In the genomic region with DNA sequence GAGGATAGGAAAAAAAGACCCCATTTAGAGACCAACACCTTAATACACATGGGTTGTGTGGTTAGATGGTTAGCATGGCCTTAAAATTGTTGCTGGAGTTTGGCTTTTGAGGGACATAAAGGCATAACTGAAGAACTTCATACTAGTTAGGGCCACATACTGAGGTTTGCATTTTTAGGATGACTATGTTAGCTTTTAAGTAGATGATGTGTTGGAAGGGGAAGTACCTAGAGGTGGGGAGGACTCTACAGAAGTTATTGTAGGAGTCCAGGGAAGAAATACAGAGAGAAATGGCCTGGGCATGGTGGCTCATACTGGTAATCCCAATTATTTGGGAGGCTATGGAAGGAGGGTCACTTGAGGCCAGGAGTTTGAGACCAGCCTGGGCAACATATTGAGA, we compare ENCODE assay signal across 15 cellular contexts. TPM values are rescaled to one million over a fixed set of nuclear protein-coding genes. Genes with fewer than 3 reads are reported as not detected.
A peak's percentile ranks its signal among the peaks of the same experiment; 100 is the strongest.
DNase-seq lines count a peak whose midpoint lies in the region; ATAC-seq and TF ChIP-seq lines count a peak whose summit lies in the region.
"Had no signal": no experiment of that assay in that cellular context is flagged by ENCODE, and none has a peak within 500 bp of the region (broad histone marks: within the 10 kb centered on the region; RNA-seq: fewer than 3 reads in every experiment).

No MANE protein-coding gene starts in this region.

- H3K27ac Mint-ChIP-seq in activated naive CD4-positive, alpha-beta T cell treated with anti-CD3 and anti-CD28 coated beads, Interleukin-2, amount 50 U/mL, for 72 hours, result no peak overlapping the region
- H3K27ac Mint-ChIP-seq in activated naive CD4-positive, alpha-beta T cell treated with anti-CD3 and anti-CD28 coated beads for 36 hours, result no peak overlapping the region
- H3K27ac Mint-ChIP-seq in activated T-helper 2 cell treated with anti-CD3 and anti-CD28 coated beads, Interferon-gamma antibody, Interleukin-2, Interleukin-4, amounts not matched to agents 10 μg/mL and 5 μg/mL and 100 μg/mL, durations not matched to agents 14 hours and 24 hours and 36 hours, result peak overlapping the region; percentile 50
- H3K27ac Mint-ChIP-seq in stimulated activated naive B cell treated with anti-CD40 and anti-IgM and Interleukin-4, amounts not matched to agents 10 μg/mL and 1 μg/mL and 100 μg/mL, for 72 hours, result peak overlapping the region; percentile 87
- H3K27ac Mint-ChIP-seq: CD4-positive, alpha-beta T cell had no signal

- TF ChIP-seq CTCF in brain microvascular endothelial cell (IDR thresholded peaks at IDR 0.05; ENCODE audit: low read depth, low read length, missing control alignments), result no peak

- in situ Hi-C loops in brain microvascular endothelial cell (cut with HindIII; ENCODE audit: low pct_ligation_motif_present, low sequenced_read_pairs), result no loop called here

- H3K4me1 Mint-ChIP-seq in activated naive CD4-positive, alpha-beta T cell treated with anti-CD3 and anti-CD28 coated beads for 36 hours (ENCODE audit: low read depth), result no peaks in the 10 kb centered on the region
- H3K4me1 Mint-ChIP-seq in activated T-helper 2 cell treated with anti-CD3 and anti-CD28 coated beads, Interferon-gamma antibody, Interleukin-2, Interleukin-4, amounts not matched to agents 10 μg/mL and 5 μg/mL and 100 μg/mL, durations not matched to agents 14 hours and 24 hours and 36 hours (ENCODE audit: low read depth), result peaks cover 79% of the 10 kb centered on the region
- H3K4me1 Mint-ChIP-seq in stimulated activated naive B cell treated with anti-CD40 and anti-IgM and Interleukin-4, amounts not matched to agents 10 μg/mL and 1 μg/mL and 100 μg/mL, for 72 hours, result peaks cover 81 to 96% of the 10 kb centered on the region in 2 donors

- ATAC-seq in activated naive CD4-positive, alpha-beta T cell treated with anti-CD3 and anti-CD28 coated beads, Interleukin-2, amount 50 U/mL, for 72 hours, result peak; percentile 56 to 60
- peak; percentile 42 for ATAC-seq in HG02610 (IDR thresholded peaks at IDR 0.05; ENCODE audit: unreplicated experiment)
- ATAC-seq in stimulated activated naive B cell treated with anti-CD40 and anti-IgM and Interleukin-4, amounts not matched to agents 10 μg/mL and 1 μg/mL and 100 μg/mL, for 72 hours (replicated peaks), result peak; percentile 58 to 60

- no peak overlapping the region for H3K27ac ChIP-seq in brain microvascular endothelial cell
- H3K27ac ChIP-seq: KMS-11 had no signal

- CTCF ChIA-PET in activated naive CD4-positive, alpha-beta T cell treated with anti-CD3 and anti-CD28 coated beads for 36 hours (lab: Charles Lee), result no interaction called here

- H3K9me3 Mint-ChIP-seq in activated naive CD4-positive, alpha-beta T cell treated with anti-CD3 and anti-CD28 coated beads, Interleukin-2, amount 50 U/mL, for 72 hours, result peaks cover 0 to 10% of the 10 kb centered on the region in 2 donors
- H3K9me3 Mint-ChIP-seq in activated naive CD4-positive, alpha-beta T cell treated with anti-CD3 and anti-CD28 coated beads for 36 hours, result peaks cover 6% of the 10 kb centered on the region
- peaks cover 45% of the 10 kb centered on the region for H3K9me3 Mint-ChIP-seq in activated T-helper 2 cell treated with anti-CD3 and anti-CD28 coated beads, Interferon-gamma antibody, Interleukin-2, Interleukin-4, amounts not matched to agents 10 μg/mL and 5 μg/mL and 100 μg/mL, durations not matched to agents 14 hours and 24 hours and 36 hours
- peaks cover 18 to 33% of the 10 kb centered on the region in 2 donors for H3K9me3 Mint-ChIP-seq in stimulated activated naive B cell treated with anti-CD40 and anti-IgM and Interleukin-4, amounts not matched to agents 10 μg/mL and 1 μg/mL and 100 μg/mL, for 72 hours
- H3K9me3 Mint-ChIP-seq: CD4-positive, alpha-beta T cell had no signal

- DNase-seq in activated naive CD4-positive, alpha-beta T cell treated with anti-CD3 and anti-CD28 coated beads, Interleukin-2, amount 50 U/mL, for 72 hours (ENCODE audit: low spot score in 2 of 2), result no peak
- no peak for DNase-seq in activated naive CD4-positive, alpha-beta T cell treated with anti-CD3 and anti-CD28 coated beads for 36 hours
- DNase-seq in activated T-helper 2 cell treated with anti-CD3 and anti-CD28 coated beads, Interferon-gamma antibody, Interleukin-2, Interleukin-4, amounts not matched to agents 10 μg/mL and 5 μg/mL and 100 μg/mL, durations not matched to agents 14 hours and 24 hours and 36 hours (ENCODE audit: low spot score), result no peak
- no peak for DNase-seq in stimulated activated naive B cell treated with anti-CD40 and anti-IgM and Interleukin-4, amounts not matched to agents 10 μg/mL and 1 μg/mL and 100 μg/mL, for 72 hours
- no peak for DNase-seq in brain microvascular endothelial cell
- no peak for DNase-seq in HK-2 (ENCODE audit: unreplicated experiment)
- DNase-seq in NCI-H345 (lab: John Stamatoyannopoulos, UW), result no peak
- DNase-seq: Calu3; CD4-positive, alpha-beta T cell; NCI-H187 treated with DMSO at 0.1 percent for 48 hours; SHP77 treated with DMSO at 0.1 percent for 48 hours had no signal

- H3K36me3 ChIP-seq in brain microvascular endothelial cell (replicated peaks), result no peaks in the 10 kb centered on the region

- H3K4me3 ChIP-seq in brain microvascular endothelial cell (ENCODE audit: low read depth, low read length), result no peak overlapping the region

- peaks cover 5% of the 10 kb centered on the region for H3K27me3 Mint-ChIP-seq in activated naive CD4-positive, alpha-beta T cell treated with anti-CD3 and anti-CD28 coated beads for 36 hours (ENCODE audit: low read depth)
- H3K27me3 Mint-ChIP-seq in activated T-helper 2 cell treated with anti-CD3 and anti-CD28 coated beads, Interferon-gamma antibody, Interleukin-2, Interleukin-4, amounts not matched to agents 10 μg/mL and 5 μg/mL and 100 μg/mL, durations not matched to agents 14 hours and 24 hours and 36 hours (ENCODE audit: low read depth), result no peaks in the 10 kb centered on the region
- no peaks in the 10 kb centered on the region for H3K27me3 Mint-ChIP-seq in stimulated activated naive B cell treated with anti-CD40 and anti-IgM and Interleukin-4, amounts not matched to agents 10 μg/mL and 1 μg/mL and 100 μg/mL, for 72 hours
- H3K27me3 Mint-ChIP-seq: CD4-positive, alpha-beta T cell had no signal

- no peaks in the 10 kb centered on the region for H3K36me3 Mint-ChIP-seq in activated naive CD4-positive, alpha-beta T cell treated with anti-CD3 and anti-CD28 coated beads, Interleukin-2, amount 50 U/mL, for 72 hours
- H3K36me3 Mint-ChIP-seq in activated naive CD4-positive, alpha-beta T cell treated with anti-CD3 and anti-CD28 coated beads for 36 hours (ENCODE audit: low read depth), result no peaks in the 10 kb centered on the region
- peaks cover 66% of the 10 kb centered on the region for H3K36me3 Mint-ChIP-seq in activated T-helper 2 cell treated with anti-CD3 and anti-CD28 coated beads, Interferon-gamma antibody, Interleukin-2, Interleukin-4, amounts not matched to agents 10 μg/mL and 5 μg/mL and 100 μg/mL, durations not matched to agents 14 hours and 24 hours and 36 hours (ENCODE audit: low read depth)
- peaks cover 48 to 66% of the 10 kb centered on the region in 2 donors for H3K36me3 Mint-ChIP-seq in stimulated activated naive B cell treated with anti-CD40 and anti-IgM and Interleukin-4, amounts not matched to agents 10 μg/mL and 1 μg/mL and 100 μg/mL, for 72 hours

- intact Hi-C loops in activated naive CD4-positive, alpha-beta T cell treated with anti-CD3 and anti-CD28 coated beads for 36 hours (cut with micrococcal nuclease), result no loop called here
- intact Hi-C loops in activated T-helper 2 cell treated with anti-CD3 and anti-CD28 coated beads, Interferon-gamma antibody, Interleukin-2, Interleukin-4, amounts not matched to agents 10 μg/mL and 5 μg/mL and 100 μg/mL, durations not matched to agents 14 hours and 24 hours and 36 hours (cut with micrococcal nuclease), result no loop called here

- H3K4me3 Mint-ChIP-seq in activated naive CD4-positive, alpha-beta T cell treated with anti-CD3 and anti-CD28 coated beads for 36 hours, result no peak overlapping the region
- no peak overlapping the region for H3K4me3 Mint-ChIP-seq in activated T-helper 2 cell treated with anti-CD3 and anti-CD28 coated beads, Interferon-gamma antibody, Interleukin-2, Interleukin-4, amounts not matched to agents 10 μg/mL and 5 μg/mL and 100 μg/mL, durations not matched to agents 14 hours and 24 hours and 36 hours (ENCODE audit: low read depth)
- peak overlapping the region in 1 of 2 donors; percentile 6 for H3K4me3 Mint-ChIP-seq in stimulated activated naive B cell treated with anti-CD40 and anti-IgM and Interleukin-4, amounts not matched to agents 10 μg/mL and 1 μg/mL and 100 μg/mL, for 72 hours
- H3K4me3 Mint-ChIP-seq: CD4-positive, alpha-beta T cell had no signal

- H3K27me3 ChIP-seq in brain microvascular endothelial cell (replicated peaks), result no peaks in the 10 kb centered on the region

RNA-seq across cellular contexts. Expression of a gene that starts 40.5 kb away (rescaled TPM):
- 1 to 10 TPM; 1.4 to 2.1 TPM for total RNA-seq in activated naive CD4-positive, alpha-beta T cell treated with anti-CD3 and anti-CD28 coated beads, Interleukin-2, amount 50 U/mL, for 72 hours
- under 1 TPM; 0.26 to 0.35 TPM for total RNA-seq in activated naive CD4-positive, alpha-beta T cell treated with anti-CD3 and anti-CD28 coated beads for 36 hours
- 37.1 and 37.5 TPM in 2 replicates for total RNA-seq in activated T-helper 2 cell treated with anti-CD3 and anti-CD28 coated beads, Interferon-gamma antibody, Interleukin-2, Interleukin-4, amounts not matched to agents 10 μg/mL and 5 μg/mL and 100 μg/mL, durations not matched to agents 14 hours and 24 hours and 36 hours
- total RNA-seq: MCF 10A, NCI-H460 had no signal

Comparison
In these comparisons a context has a peak if more than half of its experiments do, and no peak if none do; other contexts are left out.
1. H3K27ac Mint-ChIP-seq: peak in activated T-helper 2 cell treated with anti-CD3 and anti-CD28 coated beads, Interferon-gamma antibody, Interleukin-2, Interleukin-4, amounts not matched to agents 10 μg/mL and 5 μg/mL and 100 μg/mL, durations not matched to agents 14 hours and 24 hours and 36 hours (single experiment) and stimulated activated naive B cell treated with anti-CD40 and anti-IgM and Interleukin-4, amounts not matched to agents 10 μg/mL and 1 μg/mL and 100 μg/mL, for 72 hours (single experiment); none in activated naive CD4-positive, alpha-beta T cell treated with anti-CD3 and anti-CD28 coated beads, Interleukin-2, amount 50 U/mL, for 72 hours (0 of 2) and activated naive CD4-positive, alpha-beta T cell treated with anti-CD3 and anti-CD28 coated beads for 36 hours (single experiment).
2. RNA of a gene that starts 40.5 kb away (total RNA-seq): 37.1 to 37.5 TPM in activated T-helper 2 cell treated with anti-CD3 and anti-CD28 coated beads, Interferon-gamma antibody, Interleukin-2, Interleukin-4, amounts not matched to agents 10 μg/mL and 5 μg/mL and 100 μg/mL, durations not matched to agents 14 hours and 24 hours and 36 hours; 1.4 to 2.1 TPM in activated naive CD4-positive, alpha-beta T cell treated with anti-CD3 and anti-CD28 coated beads, Interleukin-2, amount 50 U/mL, for 72 hours and 0.26 to 0.35 TPM in activated naive CD4-positive, alpha-beta T cell treated with anti-CD3 and anti-CD28 coated beads for 36 hours; every median in the first group is over 10 times any median in the second.
3. Peak in every context shown above with its lines, with median percentiles within 50 percentile points of each other: ATAC-seq.